Comparison of ENCODE assay signal across 8 cellular contexts in genomic region chr10:21989453-21990154, GRCh38. TPM values are rescaled to one million over a fixed set of nuclear protein-coding genes. Genes with fewer than 3 reads are reported as not detected.
DNase-seq lines count a peak whose midpoint lies in the region; ATAC-seq, FAIRE-seq and TF ChIP-seq lines count a peak whose summit lies in the region.

No MANE protein-coding gene starts in this region.

- H3K27me3 ChIP-seq in gastroesophageal sphincter (no peaks in the 10 kb centered on the region), parathyroid adenoma (ENCODE audit: control insufficient read depth, insufficient read depth, low read length) (no peaks in the 10 kb centered on the region)

- POLR2A ChIA-PET in activated CD8-positive, alpha-beta T cell treated with anti-CD3 and anti-CD28 coated beads for 36 hours (lab: Charles Lee), result no interaction called here

- no peak for DNase-seq in D721Med (ENCODE audit: insufficient read length, low spot score)
- peak; percentile 18 for DNase-seq in NCI-H345 treated with DMSO at 0.1 percent for 48 hours (lab: John Stamatoyannopoulos, UW; ENCODE audit: unreplicated experiment)
- DNase-seq in activated CD8-positive, alpha-beta T cell treated with anti-CD3 and anti-CD28 coated beads for 36 hours, result peak; percentile 56
- no peak for DNase-seq in SKM-1 treated with dmso at 0.1 percent for 144 hours (lab: John Stamatoyannopoulos, UW; ENCODE audit: unreplicated experiment)

- peak; percentile 83 for ATAC-seq in GM19043 (IDR thresholded peaks at IDR 0.05; ENCODE audit: low read depth, unreplicated experiment)
- ATAC-seq in HG03139 (IDR thresholded peaks at IDR 0.05; ENCODE audit: unreplicated experiment), result peak; percentile 85
- ATAC-seq in activated CD8-positive, alpha-beta T cell treated with anti-CD3 and anti-CD28 coated beads for 36 hours, result peak; percentile 84
- ATAC-seq in gastroesophageal sphincter, result peak; percentile 66

- no peaks in the 10 kb centered on the region for H3K9me3 ChIP-seq in gastroesophageal sphincter
- no peaks in the 10 kb centered on the region for H3K9me3 ChIP-seq in parathyroid adenoma (ENCODE audit: control insufficient read depth, low read length)

- H3K9me3 Mint-ChIP-seq in activated CD8-positive, alpha-beta T cell treated with anti-CD3 and anti-CD28 coated beads for 36 hours, result peaks cover 4% of the 10 kb centered on the region

- H3K36me3 Mint-ChIP-seq in activated CD8-positive, alpha-beta T cell treated with anti-CD3 and anti-CD28 coated beads for 36 hours (ENCODE audit: low read depth), result peaks cover 3% of the 10 kb centered on the region

- H3K4me1 Mint-ChIP-seq in activated CD8-positive, alpha-beta T cell treated with anti-CD3 and anti-CD28 coated beads for 36 hours (ENCODE audit: low read depth), result peaks cover 2% of the 10 kb centered on the region

- intact Hi-C loops in activated CD8-positive, alpha-beta T cell treated with anti-CD3 and anti-CD28 coated beads for 36 hours (cut with micrococcal nuclease), result no loop called here

- no peak for FAIRE-seq in D721Med (lab: Jason Lieb, UNC)

- H3K27me3 Mint-ChIP-seq in activated CD8-positive, alpha-beta T cell treated with anti-CD3 and anti-CD28 coated beads for 36 hours, result no peaks in the 10 kb centered on the region

- H3K36me3 ChIP-seq in gastroesophageal sphincter (no peaks in the 10 kb centered on the region), parathyroid adenoma (ENCODE audit: control insufficient read depth, insufficient read depth, low read length) (no peaks in the 10 kb centered on the region)

- 37 to 42% methylated on average over 4 to 5 of the region's 5 CpGs for WGBS in gastroesophageal sphincter (ENCODE audit: low coverage in 1 of 2), 2 donors

- TF ChIP-seq EP300 in gastroesophageal sphincter (IDR thresholded peaks at IDR 0.05), result no peak

- CTCF ChIA-PET in activated CD8-positive, alpha-beta T cell treated with anti-CD3 and anti-CD28 coated beads for 36 hours (lab: Charles Lee), result interaction anchor here (0.8 to 1.4 kb wide), 3 partner anchors 14 to 1002 kb away, joined by 3 to 4 read pairs (median 3); partner anchors contain the start of gene DNAJC1

- no peak overlapping the region for H3K9ac ChIP-seq in parathyroid adenoma

- no peak for TF ChIP-seq POLR2A in gastroesophageal sphincter (IDR thresholded peaks at IDR 0.05)

- H3K4me1 ChIP-seq in gastroesophageal sphincter (peaks cover 0 to 15% (median 2%) of the 10 kb centered on the region in 3 donors), parathyroid adenoma (no peaks in the 10 kb centered on the region)

- TF ChIP-seq CTCF in D721Med (IDR thresholded peaks at IDR 0.05; ENCODE audit: insufficient read depth, missing control alignments), result peak; percentile 50
- TF ChIP-seq CTCF in activated CD8-positive, alpha-beta T cell treated with anti-CD3 and anti-CD28 coated beads for 36 hours (IDR thresholded peaks at IDR 0.05), result peak; percentile 57
- TF ChIP-seq CTCF in gastroesophageal sphincter (IDR thresholded peaks at IDR 0.05), result peak in 3 of 4 experiments; percentile 23 to 53 (median 36)
- peak; percentile 57 for TF ChIP-seq CTCF in parathyroid adenoma (IDR thresholded peaks at IDR 0.05)

- no peak overlapping the region for H3K4me2 ChIP-seq in parathyroid adenoma (ENCODE audit: low read length)

- H3K27ac ChIP-seq in gastroesophageal sphincter (peak overlapping the region in 2 of 4 donors; percentile 26 to 30), parathyroid adenoma (no peak overlapping the region)

- H3K4me3 Mint-ChIP-seq in activated CD8-positive, alpha-beta T cell treated with anti-CD3 and anti-CD28 coated beads for 36 hours, result no peak overlapping the region

- H3K4me3 ChIP-seq in gastroesophageal sphincter (no peak overlapping the region), parathyroid adenoma (ENCODE audit: low read depth, low read length) (no peak overlapping the region)

- peaks cover 19% of the 10 kb centered on the region for H3K79me2 ChIP-seq in parathyroid adenoma

- H3K27ac Mint-ChIP-seq in activated CD8-positive, alpha-beta T cell treated with anti-CD3 and anti-CD28 coated beads for 36 hours, result no peak overlapping the region

- no peak overlapping the region for H2AFZ ChIP-seq in parathyroid adenoma

RNA-seq across cellular contexts. Expression of gene DNAJC1, which starts 13.9 kb away (rescaled TPM):
- 10 to 100 TPM; 19.3 to 23.7 TPM for total RNA-seq in activated CD8-positive, alpha-beta T cell treated with anti-CD3 and anti-CD28 coated beads for 36 hours
- 10 to 100 TPM; 40.8 to 87.0 (median 65.4) TPM for total RNA-seq in gastroesophageal sphincter

Comparison
In these comparisons a context has a peak if more than half of its experiments do, and no peak if none do; other contexts are left out.
1. DNase-seq: peak in NCI-H345 treated with DMSO at 0.1 percent for 48 hours (single experiment) and activated CD8-positive, alpha-beta T cell treated with anti-CD3 and anti-CD28 coated beads for 36 hours (single experiment); none in D721Med (single experiment) and SKM-1 treated with dmso at 0.1 percent for 144 hours (single experiment).
2. Peak in every context shown above with its lines, with median percentiles within 50 percentile points of each other: CTCF ChIP-seq and ATAC-seq.